In the genomic region with DNA sequence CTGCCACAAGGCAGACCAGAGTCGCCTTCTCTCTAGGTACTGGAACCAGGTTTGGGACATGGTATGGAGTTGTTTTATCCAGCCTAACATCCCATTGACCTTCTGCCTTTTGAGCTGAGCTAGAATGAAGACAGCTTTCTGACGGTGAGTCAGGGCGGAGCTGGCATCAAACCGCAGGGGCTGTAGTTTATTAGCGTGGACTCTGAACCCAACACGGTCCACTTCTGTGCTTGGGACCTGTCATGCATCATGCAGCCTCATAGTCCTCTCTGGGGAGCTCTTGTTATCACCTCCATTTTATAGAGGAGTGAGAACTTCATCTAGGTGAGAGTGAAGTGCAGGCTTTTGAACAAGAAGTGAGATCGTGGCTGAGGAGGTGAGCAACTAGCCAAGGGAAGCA, we compare ENCODE assay signal across 30 cellular contexts. TPM values are rescaled to one million over a fixed set of nuclear protein-coding genes. Genes with fewer than 3 reads are reported as not detected.
DNase-seq lines count a peak whose midpoint lies in the region; ATAC-seq and FAIRE-seq lines count a peak whose summit lies in the region.
"Had no signal": no experiment of that assay in that cellular context is flagged by ENCODE, and none has a peak within 500 bp of the region (broad histone marks: within the 10 kb centered on the region; RNA-seq: fewer than 3 reads in every experiment).

No MANE protein-coding gene starts in this region.

- H3K36me3 ChIP-seq in small intestine (ENCODE audit: control insufficient read depth in 2 of 2, insufficient read depth in 2 of 2, low read length in 2 of 2), result no peaks in the 10 kb centered on the region
- H3K36me3 ChIP-seq: esophagus squamous epithelium, stomach had no signal

- ATAC-seq in left lobe of liver (peak; percentile 78), HG03457 (IDR thresholded peaks at IDR 0.05; ENCODE audit: unreplicated experiment) (no peak)
- ATAC-seq: activated CD4-positive, alpha-beta T cell treated with anti-CD3 and anti-CD28 coated beads for 36 hours; activated CD8-positive, alpha-beta T cell treated with anti-CD3 and anti-CD28 coated beads, Interleukin-2, amount 10 ng/mL, durations not matched to agents 7 days and 5 days; naive thymus-derived CD4-positive, alpha-beta T cell; T-helper 17 cell had no signal

- H3K4me1 Mint-ChIP-seq in activated naive CD4-positive, alpha-beta T cell treated with anti-CD3 and anti-CD28 coated beads for 36 hours (ENCODE audit: low read depth), result no peaks in the 10 kb centered on the region
- H3K4me1 Mint-ChIP-seq: activated CD4-positive, alpha-beta T cell treated with anti-CD3 and anti-CD28 coated beads for 36 hours; naive thymus-derived CD4-positive, alpha-beta T cell; T-helper 17 cell had no signal

- DNase-seq in Caki2 (ENCODE audit: low read depth), result peak; percentile 75
- peak; percentile 69 for DNase-seq in SW480 (ENCODE audit: low spot score)
- no peak for DNase-seq in left lobe of liver (ENCODE audit: low spot score)
- peak; percentile 98 for DNase-seq in small intestine
- DNase-seq in activated naive CD4-positive, alpha-beta T cell treated with anti-CD3 and anti-CD28 coated beads for 36 hours, result no peak
- no peak for DNase-seq in stimulated activated CD4-positive, alpha-beta T cell treated with anti-CD3 and anti-CD28 coated beads, Interleukin-12 subunit alpha, Interleukin-12 subunit beta, amount 100 ng/mL, for 4 hours
- no peak for DNase-seq in T-helper 2 cell
- DNase-seq: activated CD4-positive, alpha-beta T cell treated with anti-CD3 and anti-CD28 coated beads for 36 hours; activated CD8-positive, alpha-beta T cell treated with anti-CD3 and anti-CD28 coated beads, Interleukin-2, amount 10 ng/mL, durations not matched to agents 7 days and 5 days; esophagus squamous epithelium; foreskin melanocyte; GM23248; mesendoderm; naive thymus-derived CD4-positive, alpha-beta T cell; NCI-H1105; NCI-H2029 treated with DMSO at 0.1 percent for 48 hours; NCI-H226; NCI-H774; occipital lobe; stomach; T-helper 17 cell; trophoblast cell had no signal

- H3K27ac ChIP-seq in small intestine (ENCODE audit: low read depth in 1 of 2, low read length in 1 of 2), result peak overlapping the region; percentile 33 to 94
- H3K27ac ChIP-seq: coronary artery, esophagus squamous epithelium, GM23248, RWPE1, stomach had no signal

- in situ Hi-C loops in Caki2 (cut with HindIII; ENCODE audit: low pct_unique_long_range_greater_than_20kb, low sequenced_read_pairs), result no loop called here

- FAIRE-seq in small intestine (lab: Jason Lieb, UNC), result no peak
- FAIRE-seq: D721Med, GM18507 had no signal

- no peak overlapping the region for H3K27ac Mint-ChIP-seq in activated naive CD4-positive, alpha-beta T cell treated with anti-CD3 and anti-CD28 coated beads for 36 hours
- H3K27ac Mint-ChIP-seq: activated CD4-positive, alpha-beta T cell treated with anti-CD3 and anti-CD28 coated beads for 36 hours; activated CD8-positive, alpha-beta T cell treated with anti-CD3 and anti-CD28 coated beads, Interleukin-2, amount 10 ng/mL, durations not matched to agents 7 days and 5 days; activated naive CD8-positive, alpha-beta T cell; activated T-helper 2 cell treated with anti-CD3 and anti-CD28 coated beads, Interferon-gamma antibody, Interleukin-2, Interleukin-4, amounts not matched to agents 10 μg/mL and 5 μg/mL and 100 μg/mL, durations not matched to agents 14 hours and 24 hours and 36 hours; naive thymus-derived CD4-positive, alpha-beta T cell; T-helper 17 cell had no signal

- H3K36me3 Mint-ChIP-seq in activated naive CD4-positive, alpha-beta T cell treated with anti-CD3 and anti-CD28 coated beads for 36 hours (ENCODE audit: low read depth), result no peaks in the 10 kb centered on the region
- H3K36me3 Mint-ChIP-seq: activated naive CD8-positive, alpha-beta T cell had no signal

- WGBS in small intestine, 3 donors, result 13 to 50% (median 40%) methylated on average over 7 of the region's 7 CpGs

- intact Hi-C loops in activated naive CD4-positive, alpha-beta T cell treated with anti-CD3 and anti-CD28 coated beads for 36 hours (cut with micrococcal nuclease), result no loop called here

- H3K4me1 ChIP-seq in small intestine (ENCODE audit: control insufficient read depth in 2 of 2, insufficient read depth in 1 of 2, low read depth in 1 of 2, low read length in 1 of 2), result peaks cover 0 to 18% of the 10 kb centered on the region in 2 donors
- H3K4me1 ChIP-seq: stomach had no signal

- no peaks in the 10 kb centered on the region for H3K9me3 Mint-ChIP-seq in activated naive CD4-positive, alpha-beta T cell treated with anti-CD3 and anti-CD28 coated beads for 36 hours
- H3K9me3 Mint-ChIP-seq: activated T-helper 2 cell treated with anti-CD3 and anti-CD28 coated beads, Interferon-gamma antibody, Interleukin-2, Interleukin-4, amounts not matched to agents 10 μg/mL and 5 μg/mL and 100 μg/mL, durations not matched to agents 14 hours and 24 hours and 36 hours; naive thymus-derived CD4-positive, alpha-beta T cell had no signal

- no peaks in the 10 kb centered on the region for H3K27me3 Mint-ChIP-seq in activated naive CD4-positive, alpha-beta T cell treated with anti-CD3 and anti-CD28 coated beads for 36 hours (ENCODE audit: low read depth)
- H3K27me3 Mint-ChIP-seq: activated CD4-positive, alpha-beta T cell treated with anti-CD3 and anti-CD28 coated beads for 36 hours; activated naive CD8-positive, alpha-beta T cell had no signal

- peaks cover 0 to 3% of the 10 kb centered on the region in 2 donors for H3K27me3 ChIP-seq in small intestine (ENCODE audit: control insufficient read depth in 2 of 2, insufficient read depth in 2 of 2, low read length in 2 of 2)
- H3K27me3 ChIP-seq: stomach had no signal

- CTCF ChIA-PET in activated naive CD4-positive, alpha-beta T cell treated with anti-CD3 and anti-CD28 coated beads for 36 hours (lab: Charles Lee), result interaction anchor here (0.6 kb wide), 1 partner anchor 140 kb away, joined by 6 read pairs; no protein-coding TSS in a partner anchor

- H3K9me3 ChIP-seq in small intestine (ENCODE audit: control insufficient read depth, low read depth), result no peaks in the 10 kb centered on the region
- H3K9me3 ChIP-seq: esophagus squamous epithelium, stomach had no signal

- no peak overlapping the region for H3K4me3 ChIP-seq in small intestine (ENCODE audit: low read depth in 1 of 2, low read length in 2 of 2)
- H3K4me3 ChIP-seq: coronary artery, esophagus squamous epithelium, GM23248, stomach had no signal

- no peak overlapping the region for H3K4me3 Mint-ChIP-seq in activated naive CD4-positive, alpha-beta T cell treated with anti-CD3 and anti-CD28 coated beads for 36 hours
- H3K4me3 Mint-ChIP-seq: activated CD4-positive, alpha-beta T cell treated with anti-CD3 and anti-CD28 coated beads for 36 hours; activated CD8-positive, alpha-beta T cell treated with anti-CD3 and anti-CD28 coated beads, Interleukin-2, amount 10 ng/mL, durations not matched to agents 7 days and 5 days; activated naive CD8-positive, alpha-beta T cell; naive thymus-derived CD4-positive, alpha-beta T cell; T-helper 17 cell had no signal

RNA-seq across cellular contexts. Expression of gene GAL3ST1, which starts 8.3 kb away (rescaled TPM):
- 46.3 and 76.4 TPM in 2 replicates for total RNA-seq in Caki2 (2014; rRNA removed; shearing (Covaris generic); ENCODE audit: low replicate concordance)
- 1.4 TPM for total RNA-seq in left lobe of liver
- polyA plus RNA-seq in small intestine, result 10 to 100 TPM; 11.1 to 89.5 (median 68.6) TPM
- under 1 TPM; 0.27 to 0.29 TPM for total RNA-seq in activated naive CD4-positive, alpha-beta T cell treated with anti-CD3 and anti-CD28 coated beads for 36 hours
- total RNA-seq: activated CD4-positive, alpha-beta T cell treated with anti-CD3 and anti-CD28 coated beads for 36 hours; activated CD8-positive, alpha-beta T cell treated with anti-CD3 and anti-CD28 coated beads, Interleukin-2, amount 10 ng/mL, durations not matched to agents 7 days and 5 days; activated T-helper 2 cell treated with anti-CD3 and anti-CD28 coated beads, Interferon-gamma antibody, Interleukin-2, Interleukin-4, amounts not matched to agents 10 μg/mL and 5 μg/mL and 100 μg/mL, durations not matched to agents 14 hours and 24 hours and 36 hours; GM23248; T-helper 17 cell had no signal
- polyA plus RNA-seq: GM23248 had no signal

RNA-seq across cellular contexts. Expression of gene SEC14L6, which starts 19.6 kb away (rescaled TPM):
- total RNA-seq in Caki2 (2014; rRNA removed; shearing (Covaris generic); ENCODE audit: low replicate concordance), result 28.2 and 51.2 TPM in 2 replicates
- 0.08 TPM for total RNA-seq in left lobe of liver
- under 1 TPM in 1 of 3 donors, not detected in 2; 0.15 TPM for polyA plus RNA-seq in small intestine
- total RNA-seq in activated naive CD4-positive, alpha-beta T cell treated with anti-CD3 and anti-CD28 coated beads for 36 hours, result not detected
- total RNA-seq: activated CD4-positive, alpha-beta T cell treated with anti-CD3 and anti-CD28 coated beads for 36 hours; activated CD8-positive, alpha-beta T cell treated with anti-CD3 and anti-CD28 coated beads, Interleukin-2, amount 10 ng/mL, durations not matched to agents 7 days and 5 days; activated T-helper 2 cell treated with anti-CD3 and anti-CD28 coated beads, Interferon-gamma antibody, Interleukin-2, Interleukin-4, amounts not matched to agents 10 μg/mL and 5 μg/mL and 100 μg/mL, durations not matched to agents 14 hours and 24 hours and 36 hours; GM23248; naive thymus-derived CD4-positive, alpha-beta T cell; skeletal muscle tissue; T-helper 17 cell had no signal
- polyA plus RNA-seq: GM23248; naive thymus-derived CD4-positive, alpha-beta T cell had no signal

RNA-seq across cellular contexts. Expression of gene PES1, which starts 25.6 kb away (rescaled TPM):
- 179 and 184 TPM in 2 replicates for total RNA-seq in Caki2 (2014; rRNA removed; shearing (Covaris generic); ENCODE audit: low replicate concordance)
- total RNA-seq in left lobe of liver, result 22.4 TPM
- 10 to 100 TPM; 37.1 to 68.3 (median 60.8) TPM for polyA plus RNA-seq in small intestine
- total RNA-seq in activated naive CD4-positive, alpha-beta T cell treated with anti-CD3 and anti-CD28 coated beads for 36 hours, result 10 to 100 TPM; 92.8 to 96.7 TPM

RNA-seq across cellular contexts. Expression of gene TCN2, which starts 40.8 kb away (rescaled TPM):
- 44.8 and 55.6 TPM in 2 replicates for total RNA-seq in Caki2 (2014; rRNA removed; shearing (Covaris generic); ENCODE audit: low replicate concordance)
- 12.3 TPM for total RNA-seq in left lobe of liver
- polyA plus RNA-seq in small intestine, result 10 to 100 TPM in 2 of 3 donors, 1 to 10 TPM in 1; 8.7 to 19.6 (median 12.7) TPM
- total RNA-seq in activated naive CD4-positive, alpha-beta T cell treated with anti-CD3 and anti-CD28 coated beads for 36 hours, result under 1 TPM; 0.19 to 0.22 TPM

Comparison
In these comparisons a context has a peak if more than half of its experiments do, and no peak if none do; other contexts are left out.
1. DNase-seq: peak in Caki2 (single experiment), SW480 (single experiment) and small intestine (single experiment); none in left lobe of liver (single experiment), activated naive CD4-positive, alpha-beta T cell treated with anti-CD3 and anti-CD28 coated beads for 36 hours (single experiment), stimulated activated CD4-positive, alpha-beta T cell treated with anti-CD3 and anti-CD28 coated beads, Interleukin-12 subunit alpha, Interleukin-12 subunit beta, amount 100 ng/mL, for 4 hours (single experiment) and T-helper 2 cell (0 of 5).
2. RNA of gene GAL3ST1, which starts 8.3 kb away (total RNA-seq): 46.3 to 76.4 TPM in Caki2; 1.4 TPM in left lobe of liver (single experiment) and 0.27 to 0.29 TPM in activated naive CD4-positive, alpha-beta T cell treated with anti-CD3 and anti-CD28 coated beads for 36 hours; every median in the first group is over 10 times any median in the second.
3. RNA of gene SEC14L6, which starts 19.6 kb away (total RNA-seq): 28.2 to 51.2 TPM in Caki2; 0.08 TPM in left lobe of liver (single experiment) and not detected in activated naive CD4-positive, alpha-beta T cell treated with anti-CD3 and anti-CD28 coated beads for 36 hours; every median in the first group is over 10 times any median in the second.